8 cellular contexts compared by ENCODE assay signal in the genomic region with DNA sequence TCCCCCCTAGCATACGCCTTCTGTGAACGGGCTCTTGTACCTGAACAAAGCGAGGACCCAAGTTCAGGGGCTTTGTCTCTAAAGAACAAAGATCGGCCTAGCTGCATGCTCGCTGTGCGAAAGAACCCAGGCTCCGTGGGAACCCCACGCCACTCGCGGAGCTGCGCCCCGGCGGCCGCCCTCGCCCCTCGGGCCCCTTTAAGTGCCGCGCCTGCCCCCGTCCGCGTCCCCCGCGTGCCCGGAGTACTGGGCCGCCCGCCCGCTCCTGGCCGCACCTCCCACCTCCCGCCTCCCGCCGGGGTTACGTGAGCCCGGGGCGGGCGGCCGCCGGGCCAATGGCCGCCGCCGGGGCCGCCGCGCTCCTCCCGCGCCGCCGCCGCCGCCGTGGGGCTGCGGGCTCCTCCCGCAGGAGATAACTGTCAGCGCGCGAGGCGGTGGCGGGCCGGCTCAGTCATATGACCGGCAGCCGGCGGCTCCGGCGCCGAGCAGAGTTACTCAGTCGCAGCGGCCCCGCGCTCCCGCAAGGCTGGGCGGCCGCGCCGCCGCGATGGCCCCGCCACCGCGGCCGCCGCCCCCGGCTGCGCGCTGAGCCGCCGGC. TPM values are rescaled to one million over a fixed set of nuclear protein-coding genes. Genes with fewer than 3 reads are reported as not detected.
DNase-seq lines count a peak whose midpoint lies in the region; ATAC-seq, FAIRE-seq and TF ChIP-seq lines count a peak whose summit lies in the region.

Gene FNIP2 (plus strand): TSS at position 450 of the 598 bp plus-strand sequence. CDS start 187 bp downstream, outside the sequence.

- peak; percentile 61 for TF ChIP-seq POLR2A in GM19099 (IDR thresholded peaks at IDR 0.05; ENCODE audit: extremely low read depth, insufficient read length, low read depth)
- TF ChIP-seq POLR2A in H1 (IDR thresholded peaks at IDR 0.05; ENCODE audit: control extremely low read depth in 1 of 2, low read depth in 2 of 2, low read length in 2 of 2), result peak in 1 of 2 experiments; percentile 57; a peak in 2 of 3 replicates

- peak within 1 kb of the TSS; percentile 11; the same call in 1 of the 2 replicates for H2BK12ac ChIP-seq in H1 (ENCODE audit: low read depth, low read length)
- H2BK12ac ChIP-seq in mesenchymal stem cell (ENCODE audit: low read length in 2 of 2), result peak within 1 kb of the TSS in 1 of 2 experiments; percentile 89

- WGBS in H1 (ENCODE audit: extremely low coverage in 1 of 2, insufficient coverage in 1 of 2, insufficient read length in 1 of 2, insufficient replicate concordance in 2 of 2, low coverage in 1 of 2, low lambda C conversion rate in 2 of 2, missing lambda C conversion rate in 1 of 2), 2 experiments, result 3% methylated on average over 42 of the region's 85 CpGs; no CpG with 5 or more reads in 1 of the 2 experiments
- WGBS in mesenchymal stem cell, result 1% methylated on average over 54 of the region's 85 CpGs

- H3K4ac ChIP-seq in H1 (replicated peaks; ENCODE audit: insufficient read length, low read depth, low read length) (no peak within 1 kb of the TSS), mesenchymal stem cell (ENCODE audit: low read depth in 1 of 2, low read length in 2 of 2) (peak within 1 kb of the TSS; percentile 79 to 97)

- H2BK5ac ChIP-seq in H1 (ENCODE audit: low read depth, low read length), result no peak within 1 kb of the TSS
- no peak within 1 kb of the TSS for H2BK5ac ChIP-seq in mesenchymal stem cell (ENCODE audit: low read depth, low read length, poor library complexity, severe bottlenecking)

- H3K36me3 ChIP-seq in BE2C (no peaks in the 10 kb centered on the region), H1 (ENCODE audit: control insufficient read depth in 2 of 4, insufficient read depth in 4 of 4, low read length in 3 of 4) (no peaks in the 10 kb centered on the region), mesenchymal stem cell (ENCODE audit: control insufficient read depth in 1 of 2, insufficient read depth in 2 of 2, low read depth in 1 of 2, low read length in 2 of 2) (no peaks in the 10 kb centered on the region)

- no peaks in the 10 kb centered on the region for H3K4me1 ChIP-seq in BE2C
- H3K4me1 ChIP-seq in H1 (replicated peaks in 1 of 4; ENCODE audit: control insufficient read depth in 3 of 4, insufficient read depth in 4 of 4, low read length in 3 of 4), result peaks cover 0 to 5% (median 0%) of the 10 kb centered on the region in 4 experiments; a peak in 2 of 7 replicates
- H3K4me1 ChIP-seq in mesenchymal stem cell (ENCODE audit: control insufficient read depth, insufficient read depth, low read depth, low read length), result no peaks in the 10 kb centered on the region

- DNase-seq in BE2C (peak; percentile 86), NCI-H748 (lab: John Stamatoyannopoulos, UW; ENCODE audit: unreplicated experiment) (peak; percentile 82), H1 (ENCODE audit: low read depth in 1 of 2, low spot score in 2 of 2) (peak in 1 of 2 experiments; percentile 84), mesenchymal stem cell (peak; percentile 82)
- DNase-seq in activated CD8-positive, alpha-beta memory T cell treated with anti-CD3 and anti-CD28 coated beads for 24 hours, result peak; percentile 85
- DNase-seq in stimulated activated CD8-positive, alpha-beta memory T cell treated with anti-CD3 and anti-CD28 coated beads, Interleukin-12 subunit alpha, Interleukin-12 subunit beta, amount 100 ng/mL, for 24 hours (ENCODE audit: extremely low read depth), result peak; percentile 34

- no peak for FAIRE-seq in H1 (lab: Jason Lieb, UNC)

- H3K4me2 ChIP-seq in H1 (ENCODE audit: insufficient read depth in 1 of 2, low read depth in 2 of 2, low read length in 2 of 2) (peak within 1 kb of the TSS; percentile 76 to 84), mesenchymal stem cell (ENCODE audit: low read length, poor library complexity, severe bottlenecking) (peak within 1 kb of the TSS; percentile 86)

- no peak within 1 kb of the TSS for H2BK20ac ChIP-seq in H1 (ENCODE audit: low read length)

- H3K9ac ChIP-seq in H1 (replicated peaks in 1 of 4; ENCODE audit: extremely low read depth in 1 of 4, low read depth in 3 of 4, low read length in 3 of 4) (peak within 1 kb of the TSS; percentile 78 to 95 (median 86)), mesenchymal stem cell (ENCODE audit: low read length) (peak within 1 kb of the TSS; percentile 93)

- TF ChIP-seq RAD21 in H1 (IDR thresholded peaks at IDR 0.05 in 1 of 2, conservative IDR thresholded peaks at IDR 0.05 in 1 of 2; ENCODE audit: low read depth in 2 of 2, low read length in 2 of 2), result no peak

- H4K5ac ChIP-seq in H1 (ENCODE audit: insufficient read length, low read depth, low read length), result peak within 1 kb of the TSS; percentile 87

- POLR2A ChIA-PET in H1 (lab: Charles Lee; ENCODE audit: partially characterized antibody), result interaction anchor here (0.9 to 1.9 kb wide), 5 partner anchors 21 to 89 kb away, joined by 3 to 9 read pairs (median 3); no protein-coding TSS in a partner anchor

- H3K14ac ChIP-seq in H1 (ENCODE audit: insufficient read length) (no peak within 1 kb of the TSS), mesenchymal stem cell (ENCODE audit: low read length in 2 of 2) (peak within 1 kb of the TSS in 1 of 2 experiments; percentile 90)

- H3K9me3 ChIP-seq in BE2C, result no peaks in the 10 kb centered on the region
- H3K9me3 ChIP-seq in H1 (ENCODE audit: insufficient read depth in 2 of 2, low read depth in 1 of 2, low read length in 1 of 2), result no peaks in the 10 kb centered on the region
- H3K9me3 ChIP-seq in mesenchymal stem cell (ENCODE audit: control insufficient read depth, low read length), result no peaks in the 10 kb centered on the region

- peak within 1 kb of the TSS; percentile 31 for H4K91ac ChIP-seq in H1 (replicated peaks; ENCODE audit: insufficient read length, low read length)
- peak within 1 kb of the TSS; percentile 52 for H4K91ac ChIP-seq in mesenchymal stem cell (ENCODE audit: low read length)

- H2BK15ac ChIP-seq in H1 (ENCODE audit: low read length), result no peak within 1 kb of the TSS
- peak within 1 kb of the TSS; percentile 99 for H2BK15ac ChIP-seq in mesenchymal stem cell (ENCODE audit: low read depth, poor library complexity, severe bottlenecking)

- no peaks in the 10 kb centered on the region for H3K27me3 ChIP-seq in BE2C
- no peaks in the 10 kb centered on the region; a peak in 1 of 7 replicates for H3K27me3 ChIP-seq in H1 (replicated peaks in 1 of 4; ENCODE audit: control insufficient read depth in 3 of 4, extremely low read depth in 1 of 4, insufficient read depth in 3 of 4, low read length in 3 of 4)
- H3K27me3 ChIP-seq in mesenchymal stem cell (ENCODE audit: control insufficient read depth in 1 of 2, insufficient read depth in 1 of 2, low read length in 2 of 2), result no peaks in the 10 kb centered on the region

- TF ChIP-seq EP300 in H1 (IDR thresholded peaks at IDR 0.05; ENCODE audit: borderline replicate concordance in 1 of 2, low read depth in 2 of 2, low read length in 2 of 2), result no peak

- H3K27ac ChIP-seq in H1 (ENCODE audit: low read depth, low read length) (peak within 1 kb of the TSS; percentile 81), mesenchymal stem cell (ENCODE audit: low read length, poor library complexity, severe bottlenecking) (peak within 1 kb of the TSS; percentile 12)

- CTCF ChIA-PET in H1 (lab: Charles Lee; ENCODE audit: partially characterized antibody), result interaction anchor here (0.5 to 1.7 kb wide), 3 partner anchors 10 to 1784 kb away, joined by 4 to 5 read pairs (median 5); no protein-coding TSS in a partner anchor

- H4K8ac ChIP-seq in H1 (ENCODE audit: extremely low read depth, insufficient read depth, low read length) (peak within 1 kb of the TSS; percentile 98; the same call in 1 of the 2 replicates), mesenchymal stem cell (ENCODE audit: low read length) (peak within 1 kb of the TSS; percentile 92)

- H3K23ac ChIP-seq in H1 (ENCODE audit: insufficient read length), result no peak within 1 kb of the TSS
- peak within 1 kb of the TSS in 1 of 2 experiments; percentile 59 for H3K23ac ChIP-seq in mesenchymal stem cell (ENCODE audit: low read length in 2 of 2)

- peaks cover 0 to 10% of the 10 kb centered on the region in 2 experiments; a peak in 1 of 4 replicates for H3K79me2 ChIP-seq in H1 (ENCODE audit: control insufficient read depth in 1 of 2, insufficient read depth in 2 of 2, low read length in 2 of 2)

- peak; percentile 83 for ATAC-seq in HG03342 (IDR thresholded peaks at IDR 0.05; ENCODE audit: unreplicated experiment)

- no peak within 1 kb of the TSS for H2AK5ac ChIP-seq in H1 (ENCODE audit: low read depth, low read length)
- no peak within 1 kb of the TSS for H2AK5ac ChIP-seq in mesenchymal stem cell (ENCODE audit: low read length, severe bottlenecking)

- H3K23me2 ChIP-seq in H1 (ENCODE audit: low read depth, low read length), result peaks cover 8% of the 10 kb centered on the region

- no peak for TF ChIP-seq CTCF in BE2C (IDR thresholded peaks at IDR 0.05; ENCODE audit: low read depth, low read length)
- TF ChIP-seq CTCF in H1 (IDR thresholded peaks at IDR 0.05; ENCODE audit: control extremely low read depth in 1 of 3, insufficient read depth in 1 of 3, low read depth in 1 of 3, low read length in 3 of 3), result no peak

- H3K18ac ChIP-seq in H1 (ENCODE audit: extremely low read depth, low read length), result peak within 1 kb of the TSS; percentile 75; the same call in 1 of the 2 replicates
- H3K18ac ChIP-seq in mesenchymal stem cell (ENCODE audit: low read depth in 1 of 2, low read length in 2 of 2), result peak within 1 kb of the TSS; percentile 91 to 94

- H3K4me3 ChIP-seq in BE2C (ENCODE audit: low read depth, low read length), result peak within 1 kb of the TSS; percentile 92
- peak within 1 kb of the TSS; percentile 68 to 85 (median 80) for H3K4me3 ChIP-seq in H1 (ENCODE audit: extremely low read depth in 1 of 4, insufficient read depth in 2 of 4, low read depth in 3 of 4, low read length in 4 of 4)
- H3K4me3 ChIP-seq in mesenchymal stem cell (ENCODE audit: insufficient read depth in 1 of 2, low read depth in 1 of 2, low read length in 2 of 2), result peak within 1 kb of the TSS; percentile 86 to 95

- H2AFZ ChIP-seq in H1 (ENCODE audit: low read length), result peak within 1 kb of the TSS; percentile 90; the same call in 1 of the 2 replicates
- peak within 1 kb of the TSS; percentile 86 for H2AFZ ChIP-seq in mesenchymal stem cell (ENCODE audit: low read depth, low read length)

- H3K56ac ChIP-seq in H1 (replicated peaks; ENCODE audit: insufficient read length, low read depth, low read length), result no peak within 1 kb of the TSS

- H4K20me1 ChIP-seq in H1 (replicated peaks in 1 of 2; ENCODE audit: control insufficient read depth in 1 of 2, insufficient read depth in 2 of 2, low read length in 2 of 2), result peaks cover 0 to 2% of the 10 kb centered on the region in 2 experiments

- H3K79me1 ChIP-seq in H1 (ENCODE audit: low read depth, low read length), result 0 out of 2 replicates have a peak, but pooled peaks cover 2% of the 10 kb centered on the region
- H3K79me1 ChIP-seq in mesenchymal stem cell (replicated peaks; ENCODE audit: low read length, poor library complexity, severe bottlenecking), result peaks cover 9% of the 10 kb centered on the region

- no peak within 1 kb of the TSS for H2BK120ac ChIP-seq in H1 (replicated peaks; ENCODE audit: low read depth, low read length)
- H2BK120ac ChIP-seq in mesenchymal stem cell (ENCODE audit: low read depth, low read length), result peak within 1 kb of the TSS; percentile 82

RNA-seq across cellular contexts. Expression of gene FNIP2, which starts in this region (rescaled TPM):
- polyA plus RNA-seq in BE2C (2012; ENCODE audit: insufficient read depth, insufficient read length, low read depth), result 27.3 TPM
- 13.0 and 13.4 TPM in 2 replicates for total RNA-seq in H1 (2021; fragmentation: NEBNext Ultra II Directional; extraction: Animal tissue kit (Norgen Biotek cat#: 25700))
- polyA plus RNA-seq in H1 (2011; rRNA removed), result 3.6 and 4.0 TPM in 2 replicates
- 5.6 TPM for polyA plus RNA-seq in H1 (2011; cell fraction: cytosol; rRNA removed)
- 5.7 TPM for polyA plus RNA-seq in H1 (2011; cell fraction: nucleus; rRNA removed)
- 4.8 to 7.7 TPM (median 5.7 TPM) in 4 replicates for polyA plus RNA-seq in H1 (2012, experiment 1 of 2)
- 0.29 TPM for polyA plus RNA-seq in H1 (2012, experiment 2 of 2)
- polyA plus RNA-seq in H1 (2013, experiment 1 of 2), result 4.6 TPM
- polyA plus RNA-seq in H1 (2013, experiment 2 of 2), result 5.3 TPM
- 19.4 and 25.2 TPM in 2 replicates for polyA minus RNA-seq in H1 (2011; rRNA and poly(A)+ RNA removed)
- polyA minus RNA-seq in H1 (2011; cell fraction: cytosol; rRNA and poly(A)+ RNA removed), result 7.5 TPM
- 21.7 TPM for polyA minus RNA-seq in H1 (2011; cell fraction: nucleus; rRNA and poly(A)+ RNA removed)
- polyA plus RNA-seq in mesenchymal stem cell (2013, experiment 1 of 2), result 16.4 TPM
- polyA plus RNA-seq in mesenchymal stem cell (2013, experiment 2 of 2), result 18.0 TPM
